Comparison of ENCODE assay signal across 10 cellular contexts in genomic region chr17:31309525-31309924, GRCh38. TPM values are rescaled to one million over a fixed set of nuclear protein-coding genes. Genes with fewer than 3 reads are reported as not detected.
DNase-seq lines count a peak whose midpoint lies in the region; ATAC-seq and TF ChIP-seq lines count a peak whose summit lies in the region.
"Had no signal": no experiment of that assay in that cellular context is flagged by ENCODE, and none has a peak within 500 bp of the region (broad histone marks: within the 10 kb centered on the region; RNA-seq: fewer than 3 reads in every experiment).

No MANE protein-coding gene starts in this region.

- H3K27ac ChIP-seq in CD8-positive, alpha-beta T cell (ENCODE audit: low read depth, low read length), result peak overlapping the region; percentile 69
- peak overlapping the region; percentile 80 for H3K27ac ChIP-seq in lower lobe of right lung

- no peaks in the 10 kb centered on the region for H3K27me3 Mint-ChIP-seq in CD8-positive, alpha-beta T cell (ENCODE audit: low read depth)
- H3K27me3 Mint-ChIP-seq in T-helper 1 cell treated with Interleukin-12 subunit alpha and Interleukin-12 subunit beta and Interleukin-4 antibody, amounts not matched to agents 30 μg/mL and 1 μg/mL, for 36 hours (ENCODE audit: low read depth), result no peaks in the 10 kb centered on the region

- peak overlapping the region; percentile 54 for H3K4me3 ChIP-seq in CD8-positive, alpha-beta T cell (ENCODE audit: low read depth, low read length)
- peak overlapping the region; percentile 42 for H3K4me3 ChIP-seq in lower lobe of right lung

- H3K36me3 Mint-ChIP-seq in CD8-positive, alpha-beta T cell, result peaks cover 39% of the 10 kb centered on the region
- peaks cover 34% of the 10 kb centered on the region for H3K36me3 Mint-ChIP-seq in T-helper 1 cell treated with Interleukin-12 subunit alpha and Interleukin-12 subunit beta and Interleukin-4 antibody, amounts not matched to agents 30 μg/mL and 1 μg/mL, for 36 hours (ENCODE audit: low read depth)

- peaks cover 47% of the 10 kb centered on the region for H3K4me1 ChIP-seq in CD8-positive, alpha-beta T cell (ENCODE audit: insufficient read depth, low read length)
- peaks cover 10% of the 10 kb centered on the region for H3K4me1 ChIP-seq in lower lobe of right lung

- H3K27ac Mint-ChIP-seq in CD8-positive, alpha-beta T cell, result peak overlapping the region; percentile 98
- peak overlapping the region; percentile 96 for H3K27ac Mint-ChIP-seq in T-helper 1 cell treated with Interleukin-12 subunit alpha and Interleukin-12 subunit beta and Interleukin-4 antibody, amounts not matched to agents 30 μg/mL and 1 μg/mL, for 36 hours

- no peak for DNase-seq in CD8-positive, alpha-beta T cell
- no peak for DNase-seq in lower lobe of right lung
- DNase-seq in cortex of kidney (lab: John Stamatoyannopoulos, UW), result no peak
- DNase-seq in DMS79 (lab: John Stamatoyannopoulos, UW), result no peak
- DNase-seq: PC-3 had no signal

- peaks cover 63% of the 10 kb centered on the region for H3K4me1 Mint-ChIP-seq in CD8-positive, alpha-beta T cell (ENCODE audit: low read depth)
- H3K4me1 Mint-ChIP-seq in T-helper 1 cell treated with Interleukin-12 subunit alpha and Interleukin-12 subunit beta and Interleukin-4 antibody, amounts not matched to agents 30 μg/mL and 1 μg/mL, for 36 hours (ENCODE audit: low read depth), result peaks cover 44% of the 10 kb centered on the region

- no peak for TF ChIP-seq CTCF in CD8-positive, alpha-beta T cell (IDR thresholded peaks at IDR 0.05)
- TF ChIP-seq CTCF in lower lobe of right lung (IDR thresholded peaks at IDR 0.05), result no peak

- H3K27me3 ChIP-seq in CD8-positive, alpha-beta T cell (ENCODE audit: insufficient read depth, low read length), result no peaks in the 10 kb centered on the region
- H3K27me3 ChIP-seq in lower lobe of right lung (ENCODE audit: low read depth), result no peaks in the 10 kb centered on the region

- H3K4me3 Mint-ChIP-seq in CD8-positive, alpha-beta T cell, result peak overlapping the region; percentile 88
- H3K4me3 Mint-ChIP-seq in T-helper 1 cell treated with Interleukin-12 subunit alpha and Interleukin-12 subunit beta and Interleukin-4 antibody, amounts not matched to agents 30 μg/mL and 1 μg/mL, for 36 hours, result peak overlapping the region; percentile 93

- peaks cover 12% of the 10 kb centered on the region for H3K36me3 ChIP-seq in CD8-positive, alpha-beta T cell (ENCODE audit: insufficient read depth, low read length)
- H3K36me3 ChIP-seq in lower lobe of right lung, result peaks cover 7% of the 10 kb centered on the region

- CTCF ChIA-PET in CD8-positive, alpha-beta T cell (lab: Charles Lee), result interaction anchor here (0.8 to 1.3 kb wide), 2 partner anchors 9 to 94 kb away, joined by 3 to 5 read pairs; no protein-coding TSS in a partner anchor

- POLR2A ChIA-PET in CD8-positive, alpha-beta T cell (lab: Charles Lee), result interaction anchor here (1.3 to 2.9 kb wide), 2 partner anchors 10 to 184 kb away, joined by 3 to 27 read pairs; no protein-coding TSS in a partner anchor

- ATAC-seq in CD8-positive, alpha-beta T cell, result no peak
- peak; percentile 46 for ATAC-seq in GM19452 (IDR thresholded peaks at IDR 0.05; ENCODE audit: unreplicated experiment)
- peak; percentile 50 to 76 for ATAC-seq in lower lobe of right lung
- ATAC-seq in HG02885 (IDR thresholded peaks at IDR 0.05; ENCODE audit: poor library complexity, unreplicated experiment), result no peak
- ATAC-seq in HG02840 (IDR thresholded peaks at IDR 0.05; ENCODE audit: low FRiP score, unreplicated experiment), result no peak
- ATAC-seq: PC-3 had no signal

- intact Hi-C loops in CD8-positive, alpha-beta T cell (cut with DNase I, micrococcal nuclease), result loop anchor here in 1 of 2 experiments (1.0 kb wide), 1 partner anchor 8 kb away; no protein-coding TSS in a partner anchor
- intact Hi-C loops in lower lobe of right lung (cut with DNase I), result no loop called here

- H3K9me3 Mint-ChIP-seq in CD8-positive, alpha-beta T cell, result peaks cover 4% of the 10 kb centered on the region
- peaks cover 6% of the 10 kb centered on the region for H3K9me3 Mint-ChIP-seq in T-helper 1 cell treated with Interleukin-12 subunit alpha and Interleukin-12 subunit beta and Interleukin-4 antibody, amounts not matched to agents 30 μg/mL and 1 μg/mL, for 36 hours

- H3K9me3 ChIP-seq in CD8-positive, alpha-beta T cell (ENCODE audit: low read length), result no peaks in the 10 kb centered on the region
- H3K9me3 ChIP-seq in lower lobe of right lung, result no peaks in the 10 kb centered on the region

RNA-seq across cellular contexts. Expression of gene EVI2B, which starts 4.3 kb away (rescaled TPM):
- total RNA-seq in CD8-positive, alpha-beta T cell, result 10 to 100 TPM; 77.5 to 82.0 TPM
- total RNA-seq in lower lobe of right lung, result 130 TPM

RNA-seq across cellular contexts. Expression of gene EVI2A, which starts 11.9 kb away (rescaled TPM):
- 10 to 100 TPM; 43.3 to 44.4 TPM for total RNA-seq in CD8-positive, alpha-beta T cell
- 45.2 TPM for total RNA-seq in lower lobe of right lung
- total RNA-seq: PC-3 had no signal

RNA-seq across cellular contexts. Expression of gene OMG, which starts 12.5 kb away (rescaled TPM):
- total RNA-seq in CD8-positive, alpha-beta T cell, result under 1 TPM; 0.41 to 0.44 TPM
- total RNA-seq in lower lobe of right lung, result 12.4 TPM
- total RNA-seq: endothelial cell of umbilical vein, PC-3 had no signal

Comparison
In these comparisons a context has a peak if more than half of its experiments do, and no peak if none do; other contexts are left out.
1. ATAC-seq: peak in GM19452 (single experiment) and lower lobe of right lung (2 of 2); none in CD8-positive, alpha-beta T cell (single experiment), HG02885 (single experiment) and HG02840 (single experiment).